ENCODE assay signal across 1 cellular context in genomic region chr13:99605417-99606321, GRCh38.
TF ChIP-seq lines count a peak whose summit lies in the region.

No MANE protein-coding gene starts in this region.

TF ChIP-seq in HepG2, 621 proteins besides CTCF, POLR2A, EP300 and RAD21 (continued from another document and continues in another):
- TF ChIP-seq, protein P1, sequence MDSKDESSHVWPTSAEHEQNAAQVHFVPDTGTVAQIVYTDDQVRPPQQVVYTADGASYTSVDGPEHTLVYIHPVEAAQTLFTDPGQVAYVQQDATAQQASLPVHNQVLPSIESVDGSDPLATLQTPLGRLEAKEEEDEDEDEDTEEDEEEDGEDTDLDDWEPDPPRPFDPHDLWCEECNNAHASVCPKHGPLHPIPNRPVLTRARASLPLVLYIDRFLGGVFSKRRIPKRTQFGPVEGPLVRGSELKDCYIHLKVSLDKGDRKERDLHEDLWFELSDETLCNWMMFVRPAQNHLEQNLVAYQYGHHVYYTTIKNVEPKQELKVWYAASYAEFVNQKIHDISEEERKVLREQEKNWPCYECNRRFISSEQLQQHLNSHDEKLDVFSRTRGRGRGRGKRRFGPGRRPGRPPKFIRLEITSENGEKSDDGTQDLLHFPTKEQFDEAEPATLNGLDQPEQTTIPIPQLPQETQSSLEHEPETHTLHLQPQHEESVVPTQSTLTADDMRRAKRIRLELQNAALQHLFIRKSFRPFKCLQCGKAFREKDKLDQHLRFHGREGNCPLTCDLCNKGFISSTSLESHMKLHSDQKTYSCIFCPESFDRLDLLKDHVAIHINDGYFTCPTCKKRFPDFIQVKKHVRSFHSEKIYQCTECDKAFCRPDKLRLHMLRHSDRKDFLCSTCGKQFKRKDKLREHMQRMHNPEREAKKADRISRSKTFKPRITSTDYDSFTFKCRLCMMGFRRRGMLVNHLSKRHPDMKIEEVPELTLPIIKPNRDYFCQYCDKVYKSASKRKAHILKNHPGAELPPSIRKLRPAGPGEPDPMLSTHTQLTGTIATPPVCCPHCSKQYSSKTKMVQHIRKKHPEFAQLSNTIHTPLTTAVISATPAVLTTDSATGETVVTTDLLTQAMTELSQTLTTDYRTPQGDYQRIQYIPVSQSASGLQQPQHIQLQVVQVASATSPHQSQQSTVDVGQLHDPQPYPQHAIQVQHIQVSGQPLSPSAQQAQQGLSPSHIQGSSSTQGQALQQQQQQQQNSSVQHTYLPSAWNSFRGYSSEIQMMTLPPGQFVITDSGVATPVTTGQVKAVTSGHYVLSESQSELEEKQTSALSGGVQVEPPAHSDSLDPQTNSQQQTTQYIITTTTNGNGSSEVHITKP (CRISPR knock-in tag; IDR thresholded peaks at IDR 0.05; ENCODE audit: low read depth): no peak
- no peak for TF ChIP-seq ZBTB34 (CRISPR knock-in tag; IDR thresholded peaks at IDR 0.05)
- peak; percentile 63; the same call in 1 of the 2 replicates for TF ChIP-seq ZNF205 (CRISPR knock-in tag; IDR thresholded peaks at IDR 0.05)
- TF ChIP-seq ZNF326 (CRISPR knock-in tag; IDR thresholded peaks at IDR 0.05; ENCODE audit: borderline replicate concordance): no peak
- peak; percentile 9; the same call in 1 of the 2 replicates for TF ChIP-seq HOMEZ (CRISPR knock-in tag; IDR thresholded peaks at IDR 0.05; ENCODE audit: low read depth)
- TF ChIP-seq GPBP1L1 (CRISPR knock-in tag; IDR thresholded peaks at IDR 0.05): no peak
- 0 out of 2 replicates have a peak, but pooled peaks have one; percentile 8 for TF ChIP-seq IRF2 (CRISPR knock-in tag; IDR thresholded peaks at IDR 0.05)
- TF ChIP-seq ZNF496 (CRISPR knock-in tag; IDR thresholded peaks at IDR 0.05; ENCODE audit: insufficient replicate concordance): no peak
- peak; percentile 56; the same call in 1 of the 2 replicates for TF ChIP-seq GATAD2A (CRISPR knock-in tag; IDR thresholded peaks at IDR 0.05)
- TF ChIP-seq ZNF354B (CRISPR knock-in tag; IDR thresholded peaks at IDR 0.05): no peak
- no peak for TF ChIP-seq SP140L (CRISPR knock-in tag; IDR thresholded peaks at IDR 0.05; ENCODE audit: borderline replicate concordance)
- no peak for TF ChIP-seq PITX1 (CRISPR knock-in tag; IDR thresholded peaks at IDR 0.05)
- TF ChIP-seq ETV5 (CRISPR knock-in tag; IDR thresholded peaks at IDR 0.05; ENCODE audit: borderline replicate concordance): peak; percentile 42; the same call in 1 of the 2 replicates
- TF ChIP-seq SMYD3 (CRISPR knock-in tag; IDR thresholded peaks at IDR 0.05): 0 out of 2 replicates have a peak, but pooled peaks have one; percentile 7
- TF ChIP-seq ZNF572 (CRISPR knock-in tag; IDR thresholded peaks at IDR 0.05): no peak
- TF ChIP-seq TARDBP (CRISPR knock-in tag; IDR thresholded peaks at IDR 0.05): no peak; the same call in 1 of the 2 replicates
- peak; percentile 20; the same call in 1 of the 2 replicates for TF ChIP-seq ZNF598 (CRISPR knock-in tag; IDR thresholded peaks at IDR 0.05; ENCODE audit: borderline replicate concordance)
- no peak for TF ChIP-seq FOXA1 (IDR thresholded peaks at IDR 0.05)
- TF ChIP-seq FOXA1 (CRISPR knock-in tag; IDR thresholded peaks at IDR 0.05): peak; percentile 14; the same call in 1 of the 2 replicates
- no peak for TF ChIP-seq TFDP1 (CRISPR knock-in tag; IDR thresholded peaks at IDR 0.05; ENCODE audit: borderline replicate concordance)
- no peak for TF ChIP-seq ZNF816 (CRISPR knock-in tag; IDR thresholded peaks at IDR 0.05; ENCODE audit: borderline replicate concordance)
- peak; percentile 18; the same call in 1 of the 2 replicates for TF ChIP-seq BRCA1 (CRISPR knock-in tag; IDR thresholded peaks at IDR 0.05)
- TF ChIP-seq, protein P2, sequence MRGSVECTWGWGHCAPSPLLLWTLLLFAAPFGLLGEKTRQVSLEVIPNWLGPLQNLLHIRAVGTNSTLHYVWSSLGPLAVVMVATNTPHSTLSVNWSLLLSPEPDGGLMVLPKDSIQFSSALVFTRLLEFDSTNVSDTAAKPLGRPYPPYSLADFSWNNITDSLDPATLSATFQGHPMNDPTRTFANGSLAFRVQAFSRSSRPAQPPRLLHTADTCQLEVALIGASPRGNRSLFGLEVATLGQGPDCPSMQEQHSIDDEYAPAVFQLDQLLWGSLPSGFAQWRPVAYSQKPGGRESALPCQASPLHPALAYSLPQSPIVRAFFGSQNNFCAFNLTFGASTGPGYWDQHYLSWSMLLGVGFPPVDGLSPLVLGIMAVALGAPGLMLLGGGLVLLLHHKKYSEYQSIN (CRISPR knock-in tag; IDR thresholded peaks at IDR 0.05; ENCODE audit: borderline replicate concordance): no peak
- TF ChIP-seq, protein P3, sequence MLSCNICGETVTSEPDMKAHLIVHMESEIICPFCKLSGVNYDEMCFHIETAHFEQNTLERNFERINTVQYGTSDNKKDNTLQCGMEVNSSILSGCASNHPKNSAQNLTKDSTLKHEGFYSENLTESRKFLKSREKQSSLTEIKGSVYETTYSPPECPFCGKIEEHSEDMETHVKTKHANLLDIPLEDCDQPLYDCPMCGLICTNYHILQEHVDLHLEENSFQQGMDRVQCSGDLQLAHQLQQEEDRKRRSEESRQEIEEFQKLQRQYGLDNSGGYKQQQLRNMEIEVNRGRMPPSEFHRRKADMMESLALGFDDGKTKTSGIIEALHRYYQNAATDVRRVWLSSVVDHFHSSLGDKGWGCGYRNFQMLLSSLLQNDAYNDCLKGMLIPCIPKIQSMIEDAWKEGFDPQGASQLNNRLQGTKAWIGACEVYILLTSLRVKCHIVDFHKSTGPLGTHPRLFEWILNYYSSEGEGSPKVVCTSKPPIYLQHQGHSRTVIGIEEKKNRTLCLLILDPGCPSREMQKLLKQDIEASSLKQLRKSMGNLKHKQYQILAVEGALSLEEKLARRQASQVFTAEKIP (CRISPR knock-in tag; IDR thresholded peaks at IDR 0.05; ENCODE audit: borderline replicate concordance): no peak
- TF ChIP-seq ZNF430 (CRISPR knock-in tag; IDR thresholded peaks at IDR 0.05): no peak
- no peak for TF ChIP-seq GTF2F1 (IDR thresholded peaks at IDR 0.05; ENCODE audit: low read length)
- TF ChIP-seq ZNF160 (CRISPR knock-in tag; IDR thresholded peaks at IDR 0.05): no peak
- no peak for TF ChIP-seq HNRNPH1 (optimal IDR thresholded peaks at IDR 0.05; ENCODE audit: low read depth, low read length)
- TF ChIP-seq ZNF225 (CRISPR knock-in tag; IDR thresholded peaks at IDR 0.05): no peak
- TF ChIP-seq LBX2 (CRISPR knock-in tag; IDR thresholded peaks at IDR 0.05; ENCODE audit: borderline replicate concordance): no peak
- peak; percentile 59 for TF ChIP-seq ZNF264 (CRISPR knock-in tag; IDR thresholded peaks at IDR 0.05)
- 0 out of 2 replicates have a peak, but pooled peaks have one; percentile 37 for TF ChIP-seq DR1 (CRISPR knock-in tag; IDR thresholded peaks at IDR 0.05)
- TF ChIP-seq ZBTB7B (CRISPR knock-in tag; IDR thresholded peaks at IDR 0.05): peak; percentile 36; the same call in 1 of the 2 replicates
- TF ChIP-seq PHF21A (CRISPR knock-in tag; IDR thresholded peaks at IDR 0.05): peak; percentile 52
- TF ChIP-seq, protein P4, sequence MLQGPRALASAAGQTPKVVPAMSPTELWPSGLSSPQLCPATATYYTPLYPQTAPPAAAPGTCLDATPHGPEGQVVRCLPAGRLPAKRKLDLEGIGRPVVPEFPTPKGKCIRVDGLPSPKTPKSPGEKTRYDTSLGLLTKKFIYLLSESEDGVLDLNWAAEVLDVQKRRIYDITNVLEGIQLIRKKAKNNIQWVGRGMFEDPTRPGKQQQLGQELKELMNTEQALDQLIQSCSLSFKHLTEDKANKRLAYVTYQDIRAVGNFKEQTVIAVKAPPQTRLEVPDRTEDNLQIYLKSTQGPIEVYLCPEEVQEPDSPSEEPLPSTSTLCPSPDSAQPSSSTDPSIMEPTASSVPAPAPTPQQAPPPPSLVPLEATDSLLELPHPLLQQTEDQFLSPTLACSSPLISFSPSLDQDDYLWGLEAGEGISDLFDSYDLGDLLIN (CRISPR knock-in tag; IDR thresholded peaks at IDR 0.05; ENCODE audit: borderline replicate concordance): no peak
- TF ChIP-seq AGO1 (IDR thresholded peaks at IDR 0.05; ENCODE audit: low read depth, low read length, poor library complexity, severe bottlenecking): no peak
- no peak for TF ChIP-seq ZFP82 (CRISPR knock-in tag; IDR thresholded peaks at IDR 0.05; ENCODE audit: borderline replicate concordance)
- 0 out of 2 replicates have a peak, but pooled peaks have one; percentile 13 for TF ChIP-seq ZNF746 (CRISPR knock-in tag; IDR thresholded peaks at IDR 0.05)
- no peak for TF ChIP-seq ZNF460 (CRISPR knock-in tag; IDR thresholded peaks at IDR 0.05; ENCODE audit: borderline replicate concordance)
- no peak for TF ChIP-seq ZKSCAN8 (CRISPR knock-in tag; IDR thresholded peaks at IDR 0.05; ENCODE audit: borderline replicate concordance)
- no peak for TF ChIP-seq ZNF513 (CRISPR knock-in tag; conservative IDR thresholded peaks at IDR 0.05)
- TF ChIP-seq ZZZ3 (CRISPR knock-in tag; IDR thresholded peaks at IDR 0.05; ENCODE audit: borderline replicate concordance): 0 out of 2 replicates have a peak, but pooled peaks have one; percentile 34
- TF ChIP-seq BORCS8-MEF2B (CRISPR knock-in tag; IDR thresholded peaks at IDR 0.05): peak; percentile 14; the same call in 1 of the 2 replicates
- TF ChIP-seq ZXDC (CRISPR knock-in tag; IDR thresholded peaks at IDR 0.05): 0 out of 2 replicates have a peak, but pooled peaks have one; percentile 37
- no peak for TF ChIP-seq ESRRA (CRISPR knock-in tag; IDR thresholded peaks at IDR 0.05; ENCODE audit: low read depth)
- TF ChIP-seq ZNF776 (CRISPR knock-in tag; IDR thresholded peaks at IDR 0.05): no peak
- TF ChIP-seq JUND (CRISPR knock-in tag; IDR thresholded peaks at IDR 0.05): no peak
- no peak for TF ChIP-seq SIN3A (IDR thresholded peaks at IDR 0.05; ENCODE audit: borderline replicate concordance, low read depth, low read length)
